In genomic region chr3:197522183-197522715, GRCh38 we compare ENCODE assay signal across 14 cellular contexts. TPM values are rescaled to one million over a fixed set of nuclear protein-coding genes. Genes with fewer than 3 reads are reported as not detected.
DNase-seq lines count a peak whose midpoint lies in the region; ATAC-seq, FAIRE-seq and TF ChIP-seq lines count a peak whose summit lies in the region.
"Had no signal": no experiment of that assay in that cellular context is flagged by ENCODE, and none has a peak within 500 bp of the region (broad histone marks: within the 10 kb centered on the region; RNA-seq: fewer than 3 reads in every experiment).

No MANE protein-coding gene starts in this region.

- FAIRE-seq in A549 (lab: Jason Lieb, UNC) (no peak), HTR-8/SVneo (lab: Jason Lieb, UNC) (peak; percentile 46)

- TF ChIP-seq EP300 in A549 (IDR thresholded peaks at IDR 0.05): no peak

- TF ChIP-seq RAD21 in A549 (conservative IDR thresholded peaks at IDR 0.05 in 1 of 2, IDR thresholded peaks at IDR 0.05 in 1 of 2): no peak

- H3K27me3 ChIP-seq in spleen (replicated peaks in 1 of 7) (no peaks in the 10 kb centered on the region), BE2C (no peaks in the 10 kb centered on the region), left ventricle myocardium inferior (ENCODE audit: low read depth) (peaks cover 3% of the 10 kb centered on the region)

- 81% methylated on average over 12 of the region's 13 CpGs for WGBS in A549 (ENCODE audit: missing lambda C conversion rate)
- WGBS in spleen, 5 donors: 70 to 83% (median 75%) methylated on average over 13 of the region's 13 CpGs

- peaks cover 0 to 60% (median 0%) of the 10 kb centered on the region in 6 donors for H3K36me3 ChIP-seq in spleen
- no peaks in the 10 kb centered on the region for H3K36me3 ChIP-seq in BE2C
- no peaks in the 10 kb centered on the region for H3K36me3 ChIP-seq in left ventricle myocardium inferior

- H3K4me3 ChIP-seq in A549: no peak overlapping the region
- no peak overlapping the region for H3K4me3 ChIP-seq in spleen
- no peak overlapping the region for H3K4me3 ChIP-seq in BE2C (ENCODE audit: low read depth, low read length)
- no peak overlapping the region for H3K4me3 ChIP-seq in left ventricle myocardium inferior

- H3K27ac ChIP-seq in A549: peak overlapping the region; percentile 97 to 99
- no peak overlapping the region for H3K27ac ChIP-seq in spleen
- no peak overlapping the region for H3K27ac ChIP-seq in left ventricle myocardium inferior (replicated peaks)

- DNase-seq in A549 (ENCODE audit: low read depth in 1 of 2, low spot score in 1 of 2) (no peak), HTR-8/SVneo (ENCODE audit: insufficient read length, low spot score) (no peak), dermis microvascular lymphatic vessel endothelial cell (ENCODE audit: low read depth in 2 of 2) (peak; percentile 49 to 76), naive B cell (no peak), spleen (no peak), BE2C (no peak), left ventricle myocardium inferior (no peak)
- DNase-seq: activated CD4-positive, alpha-beta T cell treated with anti-CD3 and anti-CD28 coated beads for 1 hour; amniotic stem cell; DND-41; NCI-H2029; T-cell had no signal

- H3K4me1 ChIP-seq in A549 (peaks cover 37% of the 10 kb centered on the region), spleen (no peaks in the 10 kb centered on the region), BE2C (peaks cover 19% of the 10 kb centered on the region), left ventricle myocardium inferior (no peaks in the 10 kb centered on the region)

- POLR2A ChIA-PET in A549 (lab: Yijun Ruan, JAX): no interaction called here

- H3K9me3 ChIP-seq in A549 (no peaks in the 10 kb centered on the region), spleen (no peaks in the 10 kb centered on the region), BE2C (no peaks in the 10 kb centered on the region), left ventricle myocardium inferior (replicated peaks) (no peaks in the 10 kb centered on the region)

- H3K4me3 Mint-ChIP-seq in naive B cell: no peak overlapping the region
- H3K4me3 Mint-ChIP-seq: dendritic cell treated with granulocyte-macrophage colony-stimulating factor and Interleukin-4, amounts not matched to agents 40 ng/mL and 50 ng/mL, for 4 days; T-cell had no signal

- ATAC-seq in A549: no peak
- ATAC-seq in naive B cell (ENCODE audit: low read depth in 2 of 2): no peak
- no peak for ATAC-seq in GM18870 (IDR thresholded peaks at IDR 0.05; ENCODE audit: unreplicated experiment)
- ATAC-seq: T-cell had no signal

- H3K9me3 Mint-ChIP-seq in naive B cell: peaks cover 0 to 5% (median 4%) of the 10 kb centered on the region in 7 donors
- H3K9me3 Mint-ChIP-seq: dendritic cell treated with granulocyte-macrophage colony-stimulating factor and Interleukin-4, amounts not matched to agents 40 ng/mL and 50 ng/mL, for 4 days; T-cell had no signal

- TF ChIP-seq POLR2A in A549 (IDR thresholded peaks at IDR 0.05; ENCODE audit: low read length) (no peak), spleen (IDR thresholded peaks at IDR 0.05) (no peak)

- peak overlapping the region in 4 of 6 donors; percentile 1 to 49 (median 12) for H3K27ac Mint-ChIP-seq in naive B cell
- H3K27ac Mint-ChIP-seq: dendritic cell treated with granulocyte-macrophage colony-stimulating factor and Interleukin-4, amounts not matched to agents 40 ng/mL and 50 ng/mL, for 4 days had no signal

- intact Hi-C loops in spleen (cut with DNase I; ENCODE audit: low total_unique reads) (no loop called here), left ventricle myocardium inferior (cut with micrococcal nuclease) (no loop called here)

- no peak for TF ChIP-seq CTCF in A549 (IDR thresholded peaks at IDR 0.05)
- no peak for TF ChIP-seq CTCF in spleen (IDR thresholded peaks at IDR 0.05 in 8 of 11, conservative IDR thresholded peaks at IDR 0.05 in 3 of 11)
- no peak for TF ChIP-seq CTCF in BE2C (IDR thresholded peaks at IDR 0.05; ENCODE audit: low read depth, low read length)
- no peak for TF ChIP-seq CTCF in left ventricle myocardium inferior (IDR thresholded peaks at IDR 0.05; ENCODE audit: borderline replicate concordance)

- H3K4me2 ChIP-seq in A549: peak overlapping the region; percentile 91

- peaks cover 6 to 11% (median 9%) of the 10 kb centered on the region in 3 donors for H3K4me1 Mint-ChIP-seq in naive B cell

- CTCF ChIA-PET in A549 (lab: Yijun Ruan, JAX): interaction anchor here (3.4 kb wide), 1 partner anchor 12 kb away, joined by 15 read pairs; no protein-coding TSS in a partner anchor

- no peaks in the 10 kb centered on the region for H3K27me3 Mint-ChIP-seq in naive B cell
- H3K27me3 Mint-ChIP-seq: dendritic cell treated with granulocyte-macrophage colony-stimulating factor and Interleukin-4, amounts not matched to agents 40 ng/mL and 50 ng/mL, for 4 days; T-cell had no signal

- peaks cover 7 to 31% of the 10 kb centered on the region in 2 donors for H3K36me3 Mint-ChIP-seq in naive B cell

TF ChIP-seq in A549, 52 proteins besides CTCF, POLR2A, EP300 and RAD21:
- TF ChIP-seq FOSB (CRISPR knock-in tag; IDR thresholded peaks at IDR 0.05) (no peak), ATOH8 (CRISPR knock-in tag; IDR thresholded peaks at IDR 0.05; ENCODE audit: low read depth) (no peak), ZNF302 (CRISPR knock-in tag; IDR thresholded peaks at IDR 0.05) (no peak), NR3C1 (IDR thresholded peaks at IDR 0.05) (no peak), MAFK (IDR thresholded peaks at IDR 0.05; ENCODE audit: partially characterized antibody) (no peak), ZC3H11A (IDR thresholded peaks at IDR 0.05) (no peak), TP53 (CRISPR knock-in tag; IDR thresholded peaks at IDR 0.05) (no peak), BHLHE40 (IDR thresholded peaks at IDR 0.05; ENCODE audit: low read depth, low read length) (no peak), BCL3 (IDR thresholded peaks at IDR 0.05) (no peak), CBX2 (IDR thresholded peaks at IDR 0.05; ENCODE audit: borderline replicate concordance, low read depth) (no peak), RARB (CRISPR knock-in tag; IDR thresholded peaks at IDR 0.05) (no peak), EHMT2 (IDR thresholded peaks at IDR 0.05; ENCODE audit: low read depth) (no peak)

RNA-seq across cellular contexts. Expression of gene BDH1, which starts 33.5 kb away (rescaled TPM):
- 4.4 and 4.6 TPM in 2 replicates for polyA plus RNA-seq in A549 (2011; rRNA removed)
- 5.5 and 6.2 TPM in 2 replicates for polyA plus RNA-seq in A549 (2012; cell fraction: cytosol; rRNA removed)
- 8.8 and 10.5 TPM in 2 replicates for polyA plus RNA-seq in A549 (2012; cell fraction: nucleus; rRNA removed)
- 2.8 to 3.7 TPM (median 3.1 TPM) in 3 replicates for polyA plus RNA-seq in A549 (2017; fragmentation: RNase III; extraction: RNeasy Plus Mini Kit Qiagen cat#74134 plus additional on column Dnase treatment)
- 3.3 and 3.7 TPM in 2 replicates for polyA minus RNA-seq in A549 (2011; rRNA and poly(A)+ RNA removed)
- 1.9 and 3.1 TPM in 2 replicates for total RNA-seq in dermis microvascular lymphatic vessel endothelial cell
- 10 to 100 TPM; 13.9 to 25.1 (median 20.3) TPM for polyA plus RNA-seq in naive B cell (ENCODE audit: low read depth in 6 of 6)
- 10 to 100 TPM; 11.5 to 24.6 (median 17.8) TPM for total RNA-seq in spleen
- 10 to 100 TPM; 14.3 to 17.7 (median 17.3) TPM for polyA plus RNA-seq in spleen
- polyA plus RNA-seq in BE2C (2012; ENCODE audit: insufficient read depth, insufficient read length, low read depth): 19.5 TPM
- total RNA-seq in left ventricle myocardium inferior: 90.0 TPM

Comparison
In these comparisons a context has a peak if more than half of its experiments do, and no peak if none do; other contexts are left out.
1. DNase-seq: peak in dermis microvascular lymphatic vessel endothelial cell (2 of 2); none in A549 (0 of 2), HTR-8/SVneo (single experiment), naive B cell (single experiment), spleen (single experiment), BE2C (single experiment) and left ventricle myocardium inferior (single experiment).
2. H3K27ac ChIP-seq: peak in A549 (2 of 2); none in spleen (0 of 8) and left ventricle myocardium inferior (single experiment).